In genomic region chr18:38930881-38931753, GRCh38 we compare ENCODE assay signal across 30 cellular contexts.
"Had no signal": no experiment of that assay in that cellular context is flagged by ENCODE, and none has a peak within 500 bp of the region (broad histone marks: within the 10 kb centered on the region; RNA-seq: fewer than 3 reads in every experiment).

No MANE protein-coding gene starts in this region.

- DNase-seq: activated CD4-positive, alpha-beta memory T cell treated with anti-CD3 and anti-CD28 coated beads for 36 hours; activated CD4-positive, alpha-beta T cell treated with anti-CD3 and anti-CD28 coated beads, Interleukin-2, amount 10 ng/mL, durations not matched to agents 24 days and 14 days; activated CD4-positive, CD25-positive, alpha-beta regulatory T cell treated with anti-CD3 and anti-CD28 coated beads, Interleukin-2, amount 50 U/mL, for 72 hours; activated CD8-positive, alpha-beta memory T cell treated with anti-CD3 and anti-CD28 coated beads, Interleukin-2, amount 50 U/mL, for 4 hours; activated effector memory CD4-positive, alpha-beta T cell treated with anti-CD3 and anti-CD28 coated beads, Interleukin-2, amount 50 U/mL, for 16 hours; activated naive CD4-positive, alpha-beta T cell treated with anti-CD3 and anti-CD28 coated beads, Interleukin-2, amount 50 U/mL, for 16 hours; activated T-cell treated with anti-CD3 and anti-CD28 coated beads, Interleukin-2, amount 50 U/mL, for 1 hour; amniotic stem cell; caudate nucleus; cortex of kidney; foreskin fibroblast; head of caudate nucleus; hippocampal formation; kidney; left colon; natural killer cell; sigmoid colon; small intestine; stimulated activated CD4-positive, alpha-beta T cell treated with anti-CD3 and anti-CD28 coated beads, Interleukin-4, amount 100 ng/mL, for 24 hours; stomach; T-helper 17 cell; T1000; thyroid gland; upper lobe of left lung; WERI-Rb-1 had no signal

- H3K4me3 ChIP-seq: sigmoid colon, stomach, thyroid gland, upper lobe of left lung, vagina had no signal

- H3K9me3 Mint-ChIP-seq: activated CD4-positive, alpha-beta T cell treated with anti-CD3 and anti-CD28 coated beads, Interleukin-2, amount 10 ng/mL, durations not matched to agents 24 days and 14 days; memory B cell; stimulated activated effector memory CD8-positive, alpha-beta T cell treated with anti-CD3 and anti-CD28 coated beads, Interleukin-12 subunit alpha, Interleukin-12 subunit beta, amount 100 ng/mL, for 72 hours had no signal

- H3K27ac Mint-ChIP-seq: activated CD4-positive, alpha-beta memory T cell treated with anti-CD3 and anti-CD28 coated beads for 36 hours; activated CD4-positive, alpha-beta T cell treated with anti-CD3 and anti-CD28 coated beads, Interleukin-2, amount 10 ng/mL, durations not matched to agents 24 days and 14 days; activated T-helper 1 cell treated with anti-CD3 and anti-CD28 coated beads, Interleukin-12 subunit alpha, Interleukin-12 subunit beta, Interleukin-2, Interleukin-4 antibody, amounts not matched to agents 30 ng/mL and 10 ng/mL and 1 ng/mL, durations not matched to agents 14 hours and 24 hours and 36 hours; memory B cell; natural killer cell; stimulated activated effector memory CD8-positive, alpha-beta T cell treated with anti-CD3 and anti-CD28 coated beads, Interleukin-12 subunit alpha, Interleukin-12 subunit beta, amount 100 ng/mL, for 72 hours; T-helper 17 cell had no signal

- H3K36me3 Mint-ChIP-seq: activated CD4-positive, alpha-beta memory T cell treated with anti-CD3 and anti-CD28 coated beads for 36 hours; memory B cell; stimulated activated effector memory CD8-positive, alpha-beta T cell treated with anti-CD3 and anti-CD28 coated beads, Interleukin-12 subunit alpha, Interleukin-12 subunit beta, amount 100 ng/mL, for 72 hours had no signal

- H3K4me3 Mint-ChIP-seq: activated CD4-positive, alpha-beta memory T cell treated with anti-CD3 and anti-CD28 coated beads for 36 hours; activated CD4-positive, alpha-beta T cell treated with anti-CD3 and anti-CD28 coated beads, Interleukin-2, amount 10 ng/mL, durations not matched to agents 24 days and 14 days; activated T-helper 1 cell treated with anti-CD3 and anti-CD28 coated beads, Interleukin-12 subunit alpha, Interleukin-12 subunit beta, Interleukin-2, Interleukin-4 antibody, amounts not matched to agents 30 ng/mL and 10 ng/mL and 1 ng/mL, durations not matched to agents 14 hours and 24 hours and 36 hours; memory B cell; natural killer cell; stimulated activated effector memory CD8-positive, alpha-beta T cell treated with anti-CD3 and anti-CD28 coated beads, Interleukin-12 subunit alpha, Interleukin-12 subunit beta, amount 100 ng/mL, for 72 hours; T-helper 17 cell had no signal

- H3K27ac ChIP-seq: sigmoid colon, stomach, thyroid gland, upper lobe of left lung, vagina, WERI-Rb-1 had no signal

- H3K4me1 Mint-ChIP-seq: memory B cell, natural killer cell, T-helper 17 cell had no signal

- ATAC-seq: esophagus mucosa; left colon; natural killer cell; stimulated activated effector memory CD8-positive, alpha-beta T cell treated with anti-CD3 and anti-CD28 coated beads, Interleukin-12 subunit alpha, Interleukin-12 subunit beta, amount 100 ng/mL, for 72 hours; T-helper 17 cell had no signal

- H3K36me3 ChIP-seq: sigmoid colon, stomach, thyroid gland, upper lobe of left lung, vagina, WERI-Rb-1 had no signal

- H3K4me1 ChIP-seq: sigmoid colon, stomach, thyroid gland, upper lobe of left lung, vagina had no signal

- H3K27me3 ChIP-seq: sigmoid colon, stomach, thyroid gland, upper lobe of left lung, vagina had no signal

- H3K9me3 ChIP-seq: sigmoid colon, stomach, thyroid gland, upper lobe of left lung, vagina had no signal

- H3K27me3 Mint-ChIP-seq: activated CD4-positive, alpha-beta T cell treated with anti-CD3 and anti-CD28 coated beads, Interleukin-2, amount 10 ng/mL, durations not matched to agents 24 days and 14 days; memory B cell; T-helper 17 cell had no signal
